Comparison of ENCODE assay signal across 23 cellular contexts in the genomic region with DNA sequence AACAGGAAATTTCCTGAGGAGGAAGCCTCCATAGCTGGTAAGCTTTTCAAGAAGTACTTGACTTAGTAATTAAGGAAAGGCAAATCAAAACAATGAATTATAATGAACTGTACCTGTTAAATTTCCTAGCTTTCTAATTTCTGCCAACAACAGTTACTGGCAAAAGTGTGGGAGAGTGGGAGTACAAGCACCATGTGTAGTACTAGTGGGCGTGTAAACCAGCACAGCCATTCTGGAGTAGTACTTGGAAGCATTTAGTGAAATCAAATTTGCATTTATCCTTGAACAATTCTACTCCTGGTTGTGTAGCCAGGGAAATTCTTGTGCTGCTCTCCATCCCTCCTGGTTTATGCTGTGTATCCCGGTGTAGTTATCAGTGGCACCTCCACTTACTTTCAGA.
DNase-seq lines count a peak whose midpoint lies in the region; ATAC-seq and TF ChIP-seq lines count a peak whose summit lies in the region.
"Had no signal": no experiment of that assay in that cellular context is flagged by ENCODE, and none has a peak within 500 bp of the region (broad histone marks: within the 10 kb centered on the region; RNA-seq: fewer than 3 reads in every experiment).

No MANE protein-coding gene starts in this region.

- H3K36me3 Mint-ChIP-seq in mesothelial cell of epicardium = no peaks in the 10 kb centered on the region
- H3K36me3 Mint-ChIP-seq: CD14-positive monocyte had no signal

- no peak for TF ChIP-seq CTCF in mesothelial cell of epicardium (IDR thresholded peaks at IDR 0.05; ENCODE audit: unreplicated experiment)

- DNase-seq in Ammon's horn (ENCODE audit: low spot score) = peak; percentile 59
- peak; percentile 26 for DNase-seq in inferior parietal cortex (ENCODE audit: extremely low spot score)
- DNase-seq in middle frontal gyrus (ENCODE audit: extremely low spot score, low spot score) = peak; percentile 16
- no peak for DNase-seq in NCI-H2196 (lab: John Stamatoyannopoulos, UW; ENCODE audit: unreplicated experiment)
- no peak for DNase-seq in mesothelial cell of epicardium (ENCODE audit: low spot score in 2 of 2, unreplicated experiment in 2 of 2)
- DNase-seq: AML-193; BE2C; C1 segment of cervical spinal cord; CD4-positive, alpha-beta memory T cell; CD4-positive, CD25-positive, alpha-beta regulatory T cell; CD8-positive, alpha-beta memory T cell; COR-L47; DMS 273 treated with DMSO at 0.1 percent for 48 hours; DMS153; DMS53; DMS79; DND-41; EL; GDM1 had no signal

- H3K27ac Mint-ChIP-seq in mesothelial cell of epicardium = no peak overlapping the region
- H3K27ac Mint-ChIP-seq: CD14-positive monocyte; CD4-positive, alpha-beta memory T cell; CD4-positive, CD25-positive, alpha-beta regulatory T cell; CD8-positive, alpha-beta memory T cell had no signal

- peaks cover 7% of the 10 kb centered on the region for H3K9me3 Mint-ChIP-seq in mesothelial cell of epicardium

- H3K4me1 Mint-ChIP-seq in mesothelial cell of epicardium = peaks cover 9% of the 10 kb centered on the region
- H3K4me1 Mint-ChIP-seq: CD14-positive monocyte had no signal

- ATAC-seq in GM19395 (IDR thresholded peaks at IDR 0.05; ENCODE audit: unreplicated experiment) = no peak
- ATAC-seq: A549, GM12878 had no signal

- H3K27me3 Mint-ChIP-seq in mesothelial cell of epicardium (ENCODE audit: low read depth) = peaks cover 31% of the 10 kb centered on the region

- no peak overlapping the region for H3K4me3 Mint-ChIP-seq in mesothelial cell of epicardium
- H3K4me3 Mint-ChIP-seq: CD4-positive, alpha-beta memory T cell; CD4-positive, CD25-positive, alpha-beta regulatory T cell; CD8-positive, alpha-beta memory T cell had no signal

Comparison
In these comparisons a context has a peak if more than half of its experiments do, and no peak if none do; other contexts are left out.
1. DNase-seq: peak in Ammon's horn (single experiment), inferior parietal cortex (single experiment) and middle frontal gyrus (single experiment); none in NCI-H2196 (single experiment) and mesothelial cell of epicardium (0 of 2).